1 cellular context compared by ENCODE assay signal in genomic region chr5:180304016-180304292, GRCh38.
TF ChIP-seq lines count a peak whose summit lies in the region.

No MANE protein-coding gene starts in this region.

TF ChIP-seq in HepG2, 621 proteins besides CTCF, POLR2A, EP300 and RAD21 (continued from another document):
- TF ChIP-seq USF2 (IDR thresholded peaks at IDR 0.05; ENCODE audit: low read depth, low read length), result no peak
- TF ChIP-seq USF2 (CRISPR knock-in tag; IDR thresholded peaks at IDR 0.05; ENCODE audit: borderline replicate concordance), result peak; percentile 43; the same call in 1 of the 2 replicates
